ENCODE assay signal across 17 cellular contexts in the genomic region with DNA sequence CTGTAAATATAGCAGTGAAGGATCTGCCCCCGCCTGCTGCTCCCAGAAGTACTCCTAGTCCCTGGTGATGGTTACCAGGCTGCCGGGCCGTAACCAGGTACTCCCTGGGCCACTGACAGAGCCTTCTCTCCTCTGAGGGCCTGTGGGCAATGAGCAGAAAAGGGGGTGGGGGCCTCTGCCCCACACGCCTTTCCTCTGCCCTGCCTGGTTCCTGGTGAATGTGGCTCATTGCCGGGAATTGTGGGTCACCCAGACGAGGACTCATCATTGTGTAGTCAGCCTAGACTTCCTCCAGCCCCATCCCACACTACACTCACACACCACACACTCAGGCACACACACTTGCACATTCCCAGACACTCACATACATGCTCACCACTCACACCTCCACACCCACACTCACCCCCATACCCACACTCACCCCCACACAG. TPM values are rescaled to one million over a fixed set of nuclear protein-coding genes. Genes with fewer than 3 reads are reported as not detected.
DNase-seq lines count a peak whose midpoint lies in the region; ATAC-seq and TF ChIP-seq lines count a peak whose summit lies in the region.
"Had no signal": no experiment of that assay in that cellular context is flagged by ENCODE, and none has a peak within 500 bp of the region (broad histone marks: within the 10 kb centered on the region; RNA-seq: fewer than 3 reads in every experiment).

No MANE protein-coding gene starts in this region.

- H3K4me3 ChIP-seq in GM23338, result no peak overlapping the region
- H3K4me3 ChIP-seq in mucosa of descending colon, result no peak overlapping the region
- H3K4me3 ChIP-seq in psoas muscle, result no peak overlapping the region
- H3K4me3 ChIP-seq: PC-9 had no signal

- peaks cover 37% of the 10 kb centered on the region for H3K4me1 Mint-ChIP-seq in GM23338

- H3K27me3 Mint-ChIP-seq in GM23338 (ENCODE audit: insufficient read depth, low read depth, poor library complexity), result peaks cover 6% of the 10 kb centered on the region

- no peak overlapping the region for H3K4me2 ChIP-seq in GM23338

- no peak for DNase-seq in GM23338 (ENCODE audit: low spot score)
- peak; percentile 23 for DNase-seq in amniotic epithelial cell (ENCODE audit: low read depth)
- peak; percentile 29 for DNase-seq in kidney tubule cell (ENCODE audit: low spot score)
- DNase-seq in NCI-H1694 (lab: John Stamatoyannopoulos, UW), result no peak
- no peak for DNase-seq in mucosa of descending colon
- no peak for DNase-seq in psoas muscle
- DNase-seq: activated CD4-positive, alpha-beta T cell treated with anti-CD3 and anti-CD28 coated beads, Interleukin-2, amount 10 ng/mL, durations not matched to agents 7 days and 5 days; left cardiac atrium; NCI-H2171 treated with DMSO at 0.1 percent for 48 hours; NCI-H748 treated with DMSO at 0.1 percent for 48 hours; stimulated activated CD4-positive, alpha-beta T cell treated with anti-CD3 and anti-CD28 coated beads, Interleukin-2, amount 100 ng/mL, for 48 hours had no signal

- no peaks in the 10 kb centered on the region for H3K9me2 ChIP-seq in GM23338 (ENCODE audit: insufficient read depth)

- H2AFZ ChIP-seq in GM23338, result peak overlapping the region; percentile 61; the same call in 1 of the 2 replicates
- H2AFZ ChIP-seq: PC-9 had no signal

- intact Hi-C loops in mucosa of descending colon (cut with DNase I, micrococcal nuclease), result loop anchor here in 1 of 2 donors (5.0 kb wide), 1 partner anchor 482 kb away; no protein-coding TSS in a partner anchor
- intact Hi-C loops in psoas muscle (cut with DNase I), result no loop called here

- no peaks in the 10 kb centered on the region for H3K9me3 Mint-ChIP-seq in GM23338
- H3K9me3 Mint-ChIP-seq: activated CD4-positive, alpha-beta T cell treated with anti-CD3 and anti-CD28 coated beads, Interleukin-2, amount 10 ng/mL, durations not matched to agents 7 days and 5 days; activated naive CD4-positive, alpha-beta T cell treated with anti-CD3 and anti-CD28 coated beads, Interleukin-2, amount 50 U/mL, for 72 hours; brain; endodermal cell had no signal

- peak overlapping the region; percentile 24; the same call in 1 of the 2 replicates for H3K27ac Mint-ChIP-seq in GM23338
- H3K27ac Mint-ChIP-seq: activated CD4-positive, alpha-beta T cell treated with anti-CD3 and anti-CD28 coated beads, Interleukin-2, amount 10 ng/mL, durations not matched to agents 7 days and 5 days had no signal

- H3K4me1 ChIP-seq in GM23338 (ENCODE audit: insufficient read depth) (peaks cover 33% of the 10 kb centered on the region), mucosa of descending colon (ENCODE audit: low read depth) (peaks cover 19% of the 10 kb centered on the region), psoas muscle (no peaks in the 10 kb centered on the region)

- H3K9me3 ChIP-seq in mucosa of descending colon, result no peaks in the 10 kb centered on the region
- no peaks in the 10 kb centered on the region for H3K9me3 ChIP-seq in psoas muscle

- H3K27ac ChIP-seq in 22Rv1 (peak overlapping the region; percentile 39), GM23338 (ENCODE audit: low read depth) (no peak overlapping the region), psoas muscle (no peak overlapping the region)
- H3K27ac ChIP-seq: PC-9 had no signal

- WGBS in psoas muscle, 3 donors, result 88 to 92% (median 88%) methylated on average over 6 of the region's 6 CpGs

- ATAC-seq in GM23338 (no peak; the same call in 2 of the 3 replicates), HG03432 (IDR thresholded peaks at IDR 0.05; ENCODE audit: unreplicated experiment) (no peak), mucosa of descending colon (no peak), psoas muscle (no peak)
- ATAC-seq: activated naive CD4-positive, alpha-beta T cell treated with anti-CD3 and anti-CD28 coated beads, Interleukin-2, amount 50 U/mL, for 72 hours had no signal

- H3K4me3 Mint-ChIP-seq in GM23338, result no peak overlapping the region
- H3K4me3 Mint-ChIP-seq: activated CD4-positive, alpha-beta T cell treated with anti-CD3 and anti-CD28 coated beads, Interleukin-2, amount 10 ng/mL, durations not matched to agents 7 days and 5 days; brain; endodermal cell had no signal

- 0 out of 2 replicates have a peak, but pooled peaks cover 4% of the 10 kb centered on the region for H3F3A ChIP-seq in GM23338 (replicated peaks; ENCODE audit: low read depth)

- H3K27me3 ChIP-seq in GM23338 (ENCODE audit: insufficient read depth), result no peaks in the 10 kb centered on the region
- no peaks in the 10 kb centered on the region for H3K27me3 ChIP-seq in psoas muscle (ENCODE audit: insufficient read depth in 3 of 3, low read length in 2 of 3)

- no peaks in the 10 kb centered on the region for H4K20me1 ChIP-seq in GM23338 (replicated peaks; ENCODE audit: insufficient read depth)

- H3K79me2 ChIP-seq in GM23338 (replicated peaks; ENCODE audit: insufficient read depth), result no peaks in the 10 kb centered on the region

- TF ChIP-seq CTCF in 22Rv1 (IDR thresholded peaks at IDR 0.05) (no peak; the same call in 1 of the 2 replicates), GM23338 (conservative IDR thresholded peaks at IDR 0.05; ENCODE audit: low read depth in 2 of 2) (no peak), mucosa of descending colon (IDR thresholded peaks at IDR 0.05) (no peak), psoas muscle (IDR thresholded peaks at IDR 0.05) (no peak)

- no peaks in the 10 kb centered on the region for H3K36me3 Mint-ChIP-seq in GM23338 (ENCODE audit: low read depth)
- H3K36me3 Mint-ChIP-seq: activated naive CD4-positive, alpha-beta T cell treated with anti-CD3 and anti-CD28 coated beads, Interleukin-2, amount 50 U/mL, for 72 hours; brain had no signal

- H3K36me3 ChIP-seq in GM23338 (ENCODE audit: insufficient read depth) (no peaks in the 10 kb centered on the region), mucosa of descending colon (ENCODE audit: low read depth) (no peaks in the 10 kb centered on the region), psoas muscle (ENCODE audit: insufficient read depth in 1 of 2, low read depth in 1 of 2) (no peaks in the 10 kb centered on the region)

TF ChIP-seq in GM23338, 12 proteins besides CTCF, POLR2A, EP300 and RAD21 (continues in another document):
- TF ChIP-seq, protein P1, sequence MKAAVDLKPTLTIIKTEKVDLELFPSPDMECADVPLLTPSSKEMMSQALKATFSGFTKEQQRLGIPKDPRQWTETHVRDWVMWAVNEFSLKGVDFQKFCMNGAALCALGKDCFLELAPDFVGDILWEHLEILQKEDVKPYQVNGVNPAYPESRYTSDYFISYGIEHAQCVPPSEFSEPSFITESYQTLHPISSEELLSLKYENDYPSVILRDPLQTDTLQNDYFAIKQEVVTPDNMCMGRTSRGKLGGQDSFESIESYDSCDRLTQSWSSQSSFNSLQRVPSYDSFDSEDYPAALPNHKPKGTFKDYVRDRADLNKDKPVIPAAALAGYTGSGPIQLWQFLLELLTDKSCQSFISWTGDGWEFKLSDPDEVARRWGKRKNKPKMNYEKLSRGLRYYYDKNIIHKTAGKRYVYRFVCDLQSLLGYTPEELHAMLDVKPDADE (IDR thresholded peaks at IDR 0.05), result no peak
- TF ChIP-seq EZH2 (IDR thresholded peaks at IDR 0.05; ENCODE audit: low read depth, unreplicated experiment) (no peak), POLR2AphosphoS5 (IDR thresholded peaks at IDR 0.05; ENCODE audit: low read depth) (no peak), ZNF114 (CRISPR knock-in tag; IDR thresholded peaks at IDR 0.05) (no peak), JUNB (IDR thresholded peaks at IDR 0.05; ENCODE audit: unreplicated experiment) (no peak)
- TF ChIP-seq, protein P2, sequence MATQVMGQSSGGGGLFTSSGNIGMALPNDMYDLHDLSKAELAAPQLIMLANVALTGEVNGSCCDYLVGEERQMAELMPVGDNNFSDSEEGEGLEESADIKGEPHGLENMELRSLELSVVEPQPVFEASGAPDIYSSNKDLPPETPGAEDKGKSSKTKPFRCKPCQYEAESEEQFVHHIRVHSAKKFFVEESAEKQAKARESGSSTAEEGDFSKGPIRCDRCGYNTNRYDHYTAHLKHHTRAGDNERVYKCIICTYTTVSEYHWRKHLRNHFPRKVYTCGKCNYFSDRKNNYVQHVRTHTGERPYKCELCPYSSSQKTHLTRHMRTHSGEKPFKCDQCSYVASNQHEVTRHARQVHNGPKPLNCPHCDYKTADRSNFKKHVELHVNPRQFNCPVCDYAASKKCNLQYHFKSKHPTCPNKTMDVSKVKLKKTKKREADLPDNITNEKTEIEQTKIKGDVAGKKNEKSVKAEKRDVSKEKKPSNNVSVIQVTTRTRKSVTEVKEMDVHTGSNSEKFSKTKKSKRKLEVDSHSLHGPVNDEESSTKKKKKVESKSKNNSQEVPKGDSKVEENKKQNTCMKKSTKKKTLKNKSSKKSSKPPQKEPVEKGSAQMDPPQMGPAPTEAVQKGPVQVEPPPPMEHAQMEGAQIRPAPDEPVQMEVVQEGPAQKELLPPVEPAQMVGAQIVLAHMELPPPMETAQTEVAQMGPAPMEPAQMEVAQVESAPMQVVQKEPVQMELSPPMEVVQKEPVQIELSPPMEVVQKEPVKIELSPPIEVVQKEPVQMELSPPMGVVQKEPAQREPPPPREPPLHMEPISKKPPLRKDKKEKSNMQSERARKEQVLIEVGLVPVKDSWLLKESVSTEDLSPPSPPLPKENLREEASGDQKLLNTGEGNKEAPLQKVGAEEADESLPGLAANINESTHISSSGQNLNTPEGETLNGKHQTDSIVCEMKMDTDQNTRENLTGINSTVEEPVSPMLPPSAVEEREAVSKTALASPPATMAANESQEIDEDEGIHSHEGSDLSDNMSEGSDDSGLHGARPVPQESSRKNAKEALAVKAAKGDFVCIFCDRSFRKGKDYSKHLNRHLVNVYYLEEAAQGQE (IDR thresholded peaks at IDR 0.05; ENCODE audit: unreplicated experiment), result no peak

RNA-seq across cellular contexts. Expression of gene ACTN1, which starts 35.7 kb away (rescaled TPM):
- 257 and 280 TPM in 2 replicates for total RNA-seq in GM23338 (2014; rRNA removed; shearing (Covaris generic))
- polyA plus RNA-seq in GM23338 (2016; fragmentation: Nextera tagmentation; extraction: Ambion mirVana), result 121 and 129 TPM in 2 replicates
- total RNA-seq in mucosa of descending colon, result 100 to 1,000 TPM in 2 of 3 donors, 10 to 100 TPM in 1; 93.7 to 607 (median 128) TPM
- 10 to 100 TPM; 10.9 to 23.7 (median 16.0) TPM for total RNA-seq in psoas muscle
- polyA plus RNA-seq in psoas muscle, result 1 to 10 TPM; 5.8 to 9.1 (median 6.2) TPM

Comparison
In these comparisons a context has a peak if more than half of its experiments do, and no peak if none do; other contexts are left out.
1. DNase-seq: peak in amniotic epithelial cell (single experiment) and kidney tubule cell (single experiment); none in GM23338 (single experiment), NCI-H1694 (single experiment), mucosa of descending colon (0 of 3) and psoas muscle (0 of 2).